13 cellular contexts compared by ENCODE assay signal in the genomic region with DNA sequence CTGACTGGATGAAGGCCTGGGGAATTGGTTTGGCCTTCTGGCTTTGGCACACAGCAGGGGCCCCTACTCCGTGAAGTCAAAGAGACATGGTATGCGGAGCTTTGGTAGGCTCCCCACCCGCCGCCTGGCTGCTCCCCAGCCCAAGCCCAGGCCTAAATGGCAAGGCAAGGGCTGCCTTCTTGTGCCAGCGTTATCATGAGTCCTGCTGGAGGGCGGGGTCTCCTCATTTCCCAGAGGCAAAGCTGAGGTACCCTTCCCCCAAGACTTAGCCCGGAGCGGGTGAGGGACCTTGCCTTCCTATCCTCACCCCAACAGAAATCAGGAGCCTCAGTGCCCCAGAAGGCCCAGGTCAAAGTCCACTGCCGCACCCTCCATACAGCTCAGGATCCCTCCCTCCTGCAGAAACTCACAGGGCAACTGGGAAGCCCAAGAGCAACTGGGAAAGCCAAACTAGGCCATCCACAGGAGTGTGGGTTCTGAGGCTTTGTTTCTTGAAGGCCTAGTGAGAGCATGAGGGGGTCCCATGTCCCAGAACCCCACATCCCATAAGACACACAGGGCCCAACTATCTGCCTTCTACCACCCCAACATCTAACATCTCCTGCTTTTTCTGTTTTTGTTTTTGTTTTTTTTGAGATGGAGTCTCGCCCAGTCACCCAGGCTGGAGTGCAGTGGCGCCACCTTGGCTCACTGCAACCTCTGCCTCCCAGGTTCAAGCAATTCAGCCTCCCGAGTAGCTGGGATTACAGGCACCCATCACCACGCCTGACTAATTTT. TPM values are rescaled to one million over a fixed set of nuclear protein-coding genes. Genes with fewer than 3 reads are reported as not detected.
A peak's percentile ranks its signal among the peaks of the same experiment; 100 is the strongest.
DNase-seq lines count a peak whose midpoint lies in the region; ATAC-seq, FAIRE-seq and TF ChIP-seq lines count a peak whose summit lies in the region.
"Had no signal": no experiment of that assay in that cellular context is flagged by ENCODE, and none has a peak within 500 bp of the region (broad histone marks: within the 10 kb centered on the region; RNA-seq: fewer than 3 reads in every experiment).

No MANE protein-coding gene starts in this region.

- TF ChIP-seq RAD21 in HepG2 (CRISPR knock-in tag; IDR thresholded peaks at IDR 0.05): no peak

- intact Hi-C loops in activated T-helper 2 cell treated with anti-CD3 and anti-CD28 coated beads, Interferon-gamma antibody, Interleukin-2, Interleukin-4, amounts not matched to agents 10 μg/mL and 5 μg/mL and 100 μg/mL, durations not matched to agents 14 hours and 24 hours and 36 hours (cut with micrococcal nuclease): no loop called here
- intact Hi-C loops in HepG2 (cut with micrococcal nuclease; ENCODE audit: unreplicated experiment): no loop called here

- H3K27me3 Mint-ChIP-seq in activated T-cell treated with anti-CD3 and anti-CD28 coated beads, Interleukin-2, amount 50 U/mL, for 72 hours (ENCODE audit: low read depth): no peaks in the 10 kb centered on the region
- H3K27me3 Mint-ChIP-seq in activated T-helper 2 cell treated with anti-CD3 and anti-CD28 coated beads, Interferon-gamma antibody, Interleukin-2, Interleukin-4, amounts not matched to agents 10 μg/mL and 5 μg/mL and 100 μg/mL, durations not matched to agents 14 hours and 24 hours and 36 hours (ENCODE audit: low read depth): no peaks in the 10 kb centered on the region

- H3K27me3 ChIP-seq in HepG2 (ENCODE audit: control insufficient read depth in 1 of 2, insufficient read depth in 2 of 2, low read length in 2 of 2) (no peaks in the 10 kb centered on the region), thoracic aorta (replicated peaks; ENCODE audit: insufficient read depth) (no peaks in the 10 kb centered on the region)

- FAIRE-seq in HepG2 (lab: Jason Lieb, UNC): no peak

- H3K27ac ChIP-seq in HepG2 (ENCODE audit: extremely low read length, insufficient read depth, low read length): peak overlapping the region; percentile 12
- peak overlapping the region; percentile 87 to 92 for H3K27ac ChIP-seq in thoracic aorta
- H3K27ac ChIP-seq: KMS-11 had no signal

- H3K4me3 ChIP-seq in HepG2 (replicated peaks in 1 of 3; ENCODE audit: insufficient read depth in 1 of 3, low read depth in 2 of 3, low read length in 3 of 3) (no peak overlapping the region), thoracic aorta (no peak overlapping the region)

- TF ChIP-seq CTCF in HepG2 (CRISPR knock-in tag; IDR thresholded peaks at IDR 0.05) (no peak), thoracic aorta (IDR thresholded peaks at IDR 0.05) (no peak)

- H3K4me1 Mint-ChIP-seq in activated T-cell treated with anti-CD3 and anti-CD28 coated beads, Interleukin-2, amount 50 U/mL, for 72 hours (ENCODE audit: low read depth): peaks cover 53% of the 10 kb centered on the region
- H3K4me1 Mint-ChIP-seq in activated T-helper 2 cell treated with anti-CD3 and anti-CD28 coated beads, Interferon-gamma antibody, Interleukin-2, Interleukin-4, amounts not matched to agents 10 μg/mL and 5 μg/mL and 100 μg/mL, durations not matched to agents 14 hours and 24 hours and 36 hours (ENCODE audit: low read depth): peaks cover 46% of the 10 kb centered on the region

- no peaks in the 10 kb centered on the region for H4K20me1 ChIP-seq in HepG2 (ENCODE audit: insufficient read depth, low read length)

- CTCF ChIA-PET in HepG2 (lab: Yijun Ruan, JAX; ENCODE audit: low intra/inter-chr PET ratio, low total read pairs): no interaction called here

- H3K9me3 ChIP-seq in HepG2 (ENCODE audit: low read length) (no peaks in the 10 kb centered on the region), thoracic aorta (no peaks in the 10 kb centered on the region)

- H3K36me3 Mint-ChIP-seq in activated T-cell treated with anti-CD3 and anti-CD28 coated beads, Interleukin-2, amount 50 U/mL, for 72 hours (ENCODE audit: insufficient read depth in 2 of 2): no peaks in the 10 kb centered on the region
- peaks cover 26% of the 10 kb centered on the region for H3K36me3 Mint-ChIP-seq in activated T-helper 2 cell treated with anti-CD3 and anti-CD28 coated beads, Interferon-gamma antibody, Interleukin-2, Interleukin-4, amounts not matched to agents 10 μg/mL and 5 μg/mL and 100 μg/mL, durations not matched to agents 14 hours and 24 hours and 36 hours (ENCODE audit: low read depth)

- no peaks in the 10 kb centered on the region for H3K79me2 ChIP-seq in HepG2 (ENCODE audit: insufficient read depth, low read length)

- H3K4me2 ChIP-seq in HepG2 (ENCODE audit: low read depth, low read length): peak overlapping the region; percentile 24; the same call in 1 of the 2 replicates
- H3K4me2 ChIP-seq: KMS-11 had no signal

- no peaks in the 10 kb centered on the region for H3K36me3 ChIP-seq in HepG2 (replicated peaks in 1 of 2; ENCODE audit: control insufficient read depth in 1 of 2, insufficient read depth in 2 of 2, low read length in 2 of 2)
- H3K36me3 ChIP-seq in thoracic aorta: no peaks in the 10 kb centered on the region

- peak overlapping the region; percentile 64 for H3K27ac Mint-ChIP-seq in activated T-cell treated with anti-CD3 and anti-CD28 coated beads, Interleukin-2, amount 50 U/mL, for 72 hours
- H3K27ac Mint-ChIP-seq in activated T-helper 2 cell treated with anti-CD3 and anti-CD28 coated beads, Interferon-gamma antibody, Interleukin-2, Interleukin-4, amounts not matched to agents 10 μg/mL and 5 μg/mL and 100 μg/mL, durations not matched to agents 14 hours and 24 hours and 36 hours: peak overlapping the region; percentile 85

- BruUV-seq in HepG2 (replicated peaks; lab: Mats Ljungman, UMichigan): no TSS peak

- no peak for TF ChIP-seq POLR2A in HepG2 (IDR thresholded peaks at IDR 0.05; ENCODE audit: insufficient read depth in 1 of 2, low read depth in 2 of 2, low read length in 2 of 2)

- no peak for DNase-seq in activated T-cell treated with anti-CD3 and anti-CD28 coated beads, Interleukin-2, amount 50 U/mL, for 72 hours
- DNase-seq in activated T-cell treated with anti-CD3 and anti-CD28 coated beads for 4 hours (no peak), HepG2 (ENCODE audit: low spot score) (no peak), thoracic aorta (ENCODE audit: low spot score) (no peak), NCI-H446 treated with DMSO at 0.1 percent for 48 hours (lab: John Stamatoyannopoulos, UW) (no peak)
- DNase-seq in activated T-helper 2 cell treated with anti-CD3 and anti-CD28 coated beads, Interferon-gamma antibody, Interleukin-2, Interleukin-4, amounts not matched to agents 10 μg/mL and 5 μg/mL and 100 μg/mL, durations not matched to agents 14 hours and 24 hours and 36 hours (ENCODE audit: low spot score): no peak
- DNase-seq: glutamatergic neuron, H7, mesendoderm had no signal

- H3K9ac ChIP-seq in HepG2 (ENCODE audit: insufficient read depth, low read depth, low read length): no peak overlapping the region
- H3K9ac ChIP-seq: KMS-11 had no signal

- no peaks in the 10 kb centered on the region for H3K9me3 Mint-ChIP-seq in activated T-cell treated with anti-CD3 and anti-CD28 coated beads, Interleukin-2, amount 50 U/mL, for 72 hours
- no peaks in the 10 kb centered on the region for H3K9me3 Mint-ChIP-seq in activated T-helper 2 cell treated with anti-CD3 and anti-CD28 coated beads, Interferon-gamma antibody, Interleukin-2, Interleukin-4, amounts not matched to agents 10 μg/mL and 5 μg/mL and 100 μg/mL, durations not matched to agents 14 hours and 24 hours and 36 hours

- H3K4me3 Mint-ChIP-seq in activated T-cell treated with anti-CD3 and anti-CD28 coated beads, Interleukin-2, amount 50 U/mL, for 72 hours: peak overlapping the region in 1 of 2 donors; percentile 31
- H3K4me3 Mint-ChIP-seq in activated T-helper 2 cell treated with anti-CD3 and anti-CD28 coated beads, Interferon-gamma antibody, Interleukin-2, Interleukin-4, amounts not matched to agents 10 μg/mL and 5 μg/mL and 100 μg/mL, durations not matched to agents 14 hours and 24 hours and 36 hours (ENCODE audit: low read depth): no peak overlapping the region

- no peak for ATAC-seq in activated T-cell treated with anti-CD3 and anti-CD28 coated beads, Interleukin-2, amount 50 U/mL, for 72 hours (replicated peaks in 1 of 2)
- no peak for ATAC-seq in HepG2
- no peak for ATAC-seq in thoracic aorta (ENCODE audit: insufficient number of reproducible peaks, low FRiP score, low read depth)
- ATAC-seq in GM19351 (IDR thresholded peaks at IDR 0.05; ENCODE audit: unreplicated experiment): no peak
- no peak for ATAC-seq in HG03045 (IDR thresholded peaks at IDR 0.05; ENCODE audit: unreplicated experiment)

- in situ Hi-C loops in HepG2 (cut with HindIII; ENCODE audit: extremely low pct_ligation_motif_present, low pct_unique_long_range_greater_than_20kb): no loop called here

- WGBS in HepG2 (ENCODE audit: low lambda C conversion rate): 82% methylated on average over 13 of the region's 13 CpGs

- peaks cover 61% of the 10 kb centered on the region for H3K4me1 ChIP-seq in HepG2 (ENCODE audit: insufficient read depth, low read length)
- peaks cover 34 to 58% of the 10 kb centered on the region in 2 donors for H3K4me1 ChIP-seq in thoracic aorta (ENCODE audit: control insufficient read depth in 1 of 2, low read depth in 2 of 2)

- no peak for TF ChIP-seq EP300 in HepG2 (IDR thresholded peaks at IDR 0.05; ENCODE audit: low read depth in 2 of 2, low read length in 2 of 2)
- TF ChIP-seq EP300 in HepG2 (CRISPR knock-in tag; IDR thresholded peaks at IDR 0.05; ENCODE audit: borderline replicate concordance): no peak

- POLR2A ChIA-PET in HepG2 (lab: Yijun Ruan, JAX): interaction anchor here (1.9 to 9.4 kb wide), 4 partner anchors 10 to 25 kb away, joined by 7 to 96 read pairs (median 36); partner anchors contain the start of gene PGAP3

- no peak overlapping the region for H2AFZ ChIP-seq in HepG2 (ENCODE audit: low read length)

RNA-seq across cellular contexts. Expression of gene PGAP3, which starts 9.3 kb away (rescaled TPM):
- 10 to 100 TPM in 1 of 2 donors, 1 to 10 TPM in 1; 8.5 to 12.8 TPM for total RNA-seq in activated T-cell treated with anti-CD3 and anti-CD28 coated beads, Interleukin-2, amount 50 U/mL, for 72 hours
- 12.9 and 14.0 TPM in 2 replicates for total RNA-seq in activated T-helper 2 cell treated with anti-CD3 and anti-CD28 coated beads, Interferon-gamma antibody, Interleukin-2, Interleukin-4, amounts not matched to agents 10 μg/mL and 5 μg/mL and 100 μg/mL, durations not matched to agents 14 hours and 24 hours and 36 hours
- total RNA-seq in HepG2 (2016; rRNA removed; fragmentation: Illumina TruSeq; extraction: Trizol) (5.1 and 11.9 TPM in 2 replicates), thoracic aorta (10 to 100 TPM; 19.9 to 27.2 TPM)
- 1.1 and 1.5 TPM in 2 replicates for total RNA-seq in HepG2 (2016; cell fraction: cytosol; rRNA removed; fragmentation: Illumina TruSeq; extraction: Trizol; ENCODE audit: low read depth)
- 3.5 and 11.4 TPM in 2 replicates for total RNA-seq in HepG2 (2016; cell fraction: insoluble cytoplasmic fraction; rRNA removed; fragmentation: Illumina TruSeq; extraction: Trizol)
- total RNA-seq in HepG2 (2016; cell fraction: membrane; rRNA removed; fragmentation: Illumina TruSeq; extraction: Trizol): 3.2 and 3.3 TPM in 2 replicates
- 11.6 and 12.8 TPM in 2 replicates for total RNA-seq in HepG2 (2016; cell fraction: nucleus; rRNA removed; fragmentation: Illumina TruSeq; extraction: Trizol)
- polyA plus RNA-seq in HepG2 (2011; rRNA removed): 14.6 and 21.2 TPM in 2 replicates
- 9.7 and 10.8 TPM in 2 replicates for polyA plus RNA-seq in HepG2 (2011; cell fraction: cytosol; rRNA removed)
- 53.0 and 67.8 TPM in 2 replicates for polyA plus RNA-seq in HepG2 (2011; cell fraction: nucleus; rRNA removed)
- polyA plus RNA-seq in HepG2 (2012): 9.1 and 10.3 TPM in 2 replicates
- polyA plus RNA-seq in HepG2 (2016; cell fraction: cytosol; fragmentation: Illumina TruSeq; extraction: Trizol; ENCODE audit: low read depth): 0.93 and 0.97 TPM in 2 replicates
- 4.1 and 5.4 TPM in 2 replicates for polyA plus RNA-seq in HepG2 (2016; cell fraction: insoluble cytoplasmic fraction; fragmentation: Illumina TruSeq; extraction: Trizol; ENCODE audit: low read depth)
- 2.1 and 2.4 TPM in 2 replicates for polyA plus RNA-seq in HepG2 (2016; cell fraction: membrane; fragmentation: Illumina TruSeq; extraction: Trizol; ENCODE audit: low read depth)
- polyA plus RNA-seq in HepG2 (2016; cell fraction: nucleus; fragmentation: Illumina TruSeq; extraction: Trizol; ENCODE audit: insufficient read depth, low read depth): 23.4 and 28.3 TPM in 2 replicates
- polyA minus RNA-seq in HepG2 (2011; rRNA and poly(A)+ RNA removed; ENCODE audit: low replicate concordance): 12.0 and 44.9 TPM in 2 replicates
- 5.6 and 8.2 TPM in 2 replicates for polyA minus RNA-seq in HepG2 (2011; cell fraction: cytosol; rRNA and poly(A)+ RNA removed)
- 8.2 and 9.7 TPM in 2 replicates for polyA minus RNA-seq in HepG2 (2011; cell fraction: nucleus; rRNA and poly(A)+ RNA removed)

RNA-seq across cellular contexts. Expression of gene PNMT, which starts 10.3 kb away (rescaled TPM):
- total RNA-seq in activated T-cell treated with anti-CD3 and anti-CD28 coated beads, Interleukin-2, amount 50 U/mL, for 72 hours: under 1 TPM; 0.41 to 0.67 TPM
- not detected in 2 replicates for total RNA-seq in activated T-helper 2 cell treated with anti-CD3 and anti-CD28 coated beads, Interferon-gamma antibody, Interleukin-2, Interleukin-4, amounts not matched to agents 10 μg/mL and 5 μg/mL and 100 μg/mL, durations not matched to agents 14 hours and 24 hours and 36 hours
- total RNA-seq in HepG2 (2016; rRNA removed; fragmentation: Illumina TruSeq; extraction: Trizol): not detected in 2 replicates
- not detected in 2 replicates for total RNA-seq in HepG2 (2016; cell fraction: cytosol; rRNA removed; fragmentation: Illumina TruSeq; extraction: Trizol; ENCODE audit: low read depth)
- total RNA-seq in HepG2 (2016; cell fraction: insoluble cytoplasmic fraction; rRNA removed; fragmentation: Illumina TruSeq; extraction: Trizol): not detected in 2 replicates
- 0.17 TPM in 1 of 2 replicates, not detected in the other for total RNA-seq in HepG2 (2016; cell fraction: membrane; rRNA removed; fragmentation: Illumina TruSeq; extraction: Trizol)
- total RNA-seq in HepG2 (2016; cell fraction: nucleus; rRNA removed; fragmentation: Illumina TruSeq; extraction: Trizol): not detected in 2 replicates
- 0.22 and 0.25 TPM in 2 replicates for polyA plus RNA-seq in HepG2 (2011; rRNA removed)
- 0.08 and 0.13 TPM in 2 replicates for polyA plus RNA-seq in HepG2 (2011; cell fraction: cytosol; rRNA removed)
- 0.56 and 0.71 TPM in 2 replicates for polyA plus RNA-seq in HepG2 (2011; cell fraction: nucleus; rRNA removed)
- 0.31 TPM in 1 of 2 replicates, not detected in the other for polyA plus RNA-seq in HepG2 (2012)
- 0.11 TPM in 1 of 2 replicates, not detected in the other for polyA plus RNA-seq in HepG2 (2016; cell fraction: cytosol; fragmentation: Illumina TruSeq; extraction: Trizol; ENCODE audit: low read depth)
- polyA plus RNA-seq in HepG2 (2016; cell fraction: insoluble cytoplasmic fraction; fragmentation: Illumina TruSeq; extraction: Trizol; ENCODE audit: low read depth): not detected in 2 replicates
- 0.15 TPM in 1 of 2 replicates, not detected in the other for polyA plus RNA-seq in HepG2 (2016; cell fraction: membrane; fragmentation: Illumina TruSeq; extraction: Trizol; ENCODE audit: low read depth)
- not detected in 2 replicates for polyA plus RNA-seq in HepG2 (2016; cell fraction: nucleus; fragmentation: Illumina TruSeq; extraction: Trizol; ENCODE audit: insufficient read depth, low read depth)
- not detected in 2 replicates for polyA minus RNA-seq in HepG2 (2011; rRNA and poly(A)+ RNA removed; ENCODE audit: low replicate concordance)
- not detected in 2 replicates for polyA minus RNA-seq in HepG2 (2011; cell fraction: cytosol; rRNA and poly(A)+ RNA removed)
- polyA minus RNA-seq in HepG2 (2011; cell fraction: nucleus; rRNA and poly(A)+ RNA removed): not detected in 2 replicates
- total RNA-seq in thoracic aorta: 10 to 100 TPM in 1 of 2 donors, 1 to 10 TPM in 1; 3.1 to 22.9 TPM
- total RNA-seq: RPMI7951 had no signal

RNA-seq across cellular contexts. Expression of gene TCAP, which starts 13.4 kb away (rescaled TPM):
- 1 to 10 TPM; 1.4 to 1.5 TPM for total RNA-seq in activated T-cell treated with anti-CD3 and anti-CD28 coated beads, Interleukin-2, amount 50 U/mL, for 72 hours
- total RNA-seq in activated T-helper 2 cell treated with anti-CD3 and anti-CD28 coated beads, Interferon-gamma antibody, Interleukin-2, Interleukin-4, amounts not matched to agents 10 μg/mL and 5 μg/mL and 100 μg/mL, durations not matched to agents 14 hours and 24 hours and 36 hours: 0.76 and 0.87 TPM in 2 replicates
- total RNA-seq in HepG2 (2016; rRNA removed; fragmentation: Illumina TruSeq; extraction: Trizol): 0.14 and 0.24 TPM in 2 replicates
- not detected in 2 replicates for total RNA-seq in HepG2 (2016; cell fraction: cytosol; rRNA removed; fragmentation: Illumina TruSeq; extraction: Trizol; ENCODE audit: low read depth)
- total RNA-seq in HepG2 (2016; cell fraction: insoluble cytoplasmic fraction; rRNA removed; fragmentation: Illumina TruSeq; extraction: Trizol): 0.26 TPM in 1 of 2 replicates, not detected in the other
- total RNA-seq in HepG2 (2016; cell fraction: membrane; rRNA removed; fragmentation: Illumina TruSeq; extraction: Trizol): 0.06 TPM in 1 of 2 replicates, not detected in the other
- total RNA-seq in HepG2 (2016; cell fraction: nucleus; rRNA removed; fragmentation: Illumina TruSeq; extraction: Trizol): 0.56 and 0.84 TPM in 2 replicates
- polyA plus RNA-seq in HepG2 (2011; rRNA removed): 0.65 and 0.84 TPM in 2 replicates
- polyA plus RNA-seq in HepG2 (2011; cell fraction: cytosol; rRNA removed): 0.15 and 0.35 TPM in 2 replicates
- polyA plus RNA-seq in HepG2 (2011; cell fraction: nucleus; rRNA removed): 6.0 and 8.8 TPM in 2 replicates
- 0.43 and 2.1 TPM in 2 replicates for polyA plus RNA-seq in HepG2 (2012)
- polyA plus RNA-seq in HepG2 (2016; cell fraction: cytosol; fragmentation: Illumina TruSeq; extraction: Trizol; ENCODE audit: low read depth): not detected in 2 replicates
- 0.19 TPM in 1 of 2 replicates, not detected in the other for polyA plus RNA-seq in HepG2 (2016; cell fraction: insoluble cytoplasmic fraction; fragmentation: Illumina TruSeq; extraction: Trizol; ENCODE audit: low read depth)
- not detected in 2 replicates for polyA plus RNA-seq in HepG2 (2016; cell fraction: membrane; fragmentation: Illumina TruSeq; extraction: Trizol; ENCODE audit: low read depth)
- polyA plus RNA-seq in HepG2 (2016; cell fraction: nucleus; fragmentation: Illumina TruSeq; extraction: Trizol; ENCODE audit: insufficient read depth, low read depth): 0.51 and 0.85 TPM in 2 replicates
- polyA minus RNA-seq in HepG2 (2011; rRNA and poly(A)+ RNA removed; ENCODE audit: low replicate concordance): 2.2 and 2.6 TPM in 2 replicates
- polyA minus RNA-seq in HepG2 (2011; cell fraction: cytosol; rRNA and poly(A)+ RNA removed): not detected in 2 replicates
- 3.0 and 4.0 TPM in 2 replicates for polyA minus RNA-seq in HepG2 (2011; cell fraction: nucleus; rRNA and poly(A)+ RNA removed)
- total RNA-seq in thoracic aorta: 10 to 100 TPM in 1 of 2 donors, 1 to 10 TPM in 1; 6.4 to 16.9 TPM

RNA-seq across cellular contexts. Expression of gene ERBB2, which starts 21.3 kb away (rescaled TPM):
- 10 to 100 TPM in 1 of 2 donors, 1 to 10 TPM in 1; 8.2 to 12.1 TPM for total RNA-seq in activated T-cell treated with anti-CD3 and anti-CD28 coated beads, Interleukin-2, amount 50 U/mL, for 72 hours
- total RNA-seq in activated T-helper 2 cell treated with anti-CD3 and anti-CD28 coated beads, Interferon-gamma antibody, Interleukin-2, Interleukin-4, amounts not matched to agents 10 μg/mL and 5 μg/mL and 100 μg/mL, durations not matched to agents 14 hours and 24 hours and 36 hours: 4.0 and 4.1 TPM in 2 replicates
- total RNA-seq in HepG2 (2016; rRNA removed; fragmentation: Illumina TruSeq; extraction: Trizol): 30.2 and 64.1 TPM in 2 replicates
- 29.4 and 32.0 TPM in 2 replicates for total RNA-seq in HepG2 (2016; cell fraction: cytosol; rRNA removed; fragmentation: Illumina TruSeq; extraction: Trizol; ENCODE audit: low read depth)
- total RNA-seq in HepG2 (2016; cell fraction: insoluble cytoplasmic fraction; rRNA removed; fragmentation: Illumina TruSeq; extraction: Trizol): 24.5 and 63.0 TPM in 2 replicates
- total RNA-seq in HepG2 (2016; cell fraction: membrane; rRNA removed; fragmentation: Illumina TruSeq; extraction: Trizol): 21.8 and 22.8 TPM in 2 replicates
- 81.6 and 99.0 TPM in 2 replicates for total RNA-seq in HepG2 (2016; cell fraction: nucleus; rRNA removed; fragmentation: Illumina TruSeq; extraction: Trizol)
- 57.7 and 77.7 TPM in 2 replicates for polyA plus RNA-seq in HepG2 (2011; rRNA removed)
- polyA plus RNA-seq in HepG2 (2011; cell fraction: cytosol; rRNA removed): 36.7 and 42.6 TPM in 2 replicates
- polyA plus RNA-seq in HepG2 (2011; cell fraction: nucleus; rRNA removed): 210 and 211 TPM in 2 replicates
- 69.2 and 69.6 TPM in 2 replicates for polyA plus RNA-seq in HepG2 (2012)
- polyA plus RNA-seq in HepG2 (2016; cell fraction: cytosol; fragmentation: Illumina TruSeq; extraction: Trizol; ENCODE audit: low read depth): 4.2 and 4.3 TPM in 2 replicates
- 25.3 and 32.1 TPM in 2 replicates for polyA plus RNA-seq in HepG2 (2016; cell fraction: insoluble cytoplasmic fraction; fragmentation: Illumina TruSeq; extraction: Trizol; ENCODE audit: low read depth)
- polyA plus RNA-seq in HepG2 (2016; cell fraction: membrane; fragmentation: Illumina TruSeq; extraction: Trizol; ENCODE audit: low read depth): 8.5 and 9.9 TPM in 2 replicates
- 149 and 153 TPM in 2 replicates for polyA plus RNA-seq in HepG2 (2016; cell fraction: nucleus; fragmentation: Illumina TruSeq; extraction: Trizol; ENCODE audit: insufficient read depth, low read depth)
- 39.8 and 292 TPM in 2 replicates for polyA minus RNA-seq in HepG2 (2011; rRNA and poly(A)+ RNA removed; ENCODE audit: low replicate concordance)
- 52.4 and 60.7 TPM in 2 replicates for polyA minus RNA-seq in HepG2 (2011; cell fraction: cytosol; rRNA and poly(A)+ RNA removed)
- 58.8 and 83.7 TPM in 2 replicates for polyA minus RNA-seq in HepG2 (2011; cell fraction: nucleus; rRNA and poly(A)+ RNA removed)
- 10 to 100 TPM; 88.1 to 94.7 TPM for total RNA-seq in thoracic aorta

RNA-seq across cellular contexts. Expression of gene STARD3, which starts 41.6 kb away (rescaled TPM):
- total RNA-seq in activated T-cell treated with anti-CD3 and anti-CD28 coated beads, Interleukin-2, amount 50 U/mL, for 72 hours: 10 to 100 TPM; 63.5 to 65.1 TPM
- 51.5 and 54.4 TPM in 2 replicates for total RNA-seq in activated T-helper 2 cell treated with anti-CD3 and anti-CD28 coated beads, Interferon-gamma antibody, Interleukin-2, Interleukin-4, amounts not matched to agents 10 μg/mL and 5 μg/mL and 100 μg/mL, durations not matched to agents 14 hours and 24 hours and 36 hours
- total RNA-seq in HepG2 (2016; rRNA removed; fragmentation: Illumina TruSeq; extraction: Trizol) (17.2 and 34.6 TPM in 2 replicates), thoracic aorta (10 to 100 TPM; 52.5 to 67.7 TPM)
- 10.9 and 18.7 TPM in 2 replicates for total RNA-seq in HepG2 (2016; cell fraction: cytosol; rRNA removed; fragmentation: Illumina TruSeq; extraction: Trizol; ENCODE audit: low read depth)
- 16.7 and 36.4 TPM in 2 replicates for total RNA-seq in HepG2 (2016; cell fraction: insoluble cytoplasmic fraction; rRNA removed; fragmentation: Illumina TruSeq; extraction: Trizol)
- 28.2 and 28.3 TPM in 2 replicates for total RNA-seq in HepG2 (2016; cell fraction: membrane; rRNA removed; fragmentation: Illumina TruSeq; extraction: Trizol)
- 38.6 and 39.3 TPM in 2 replicates for total RNA-seq in HepG2 (2016; cell fraction: nucleus; rRNA removed; fragmentation: Illumina TruSeq; extraction: Trizol)
- polyA plus RNA-seq in HepG2 (2011; rRNA removed): 100 and 114 TPM in 2 replicates
- polyA plus RNA-seq in HepG2 (2011; cell fraction: cytosol; rRNA removed): 87.6 and 94.1 TPM in 2 replicates
- 583 and 640 TPM in 2 replicates for polyA plus RNA-seq in HepG2 (2011; cell fraction: nucleus; rRNA removed)
- 57.3 and 69.8 TPM in 2 replicates for polyA plus RNA-seq in HepG2 (2012)
- polyA plus RNA-seq in HepG2 (2016; cell fraction: cytosol; fragmentation: Illumina TruSeq; extraction: Trizol; ENCODE audit: low read depth): 16.8 and 21.4 TPM in 2 replicates
- 23.0 and 23.7 TPM in 2 replicates for polyA plus RNA-seq in HepG2 (2016; cell fraction: insoluble cytoplasmic fraction; fragmentation: Illumina TruSeq; extraction: Trizol; ENCODE audit: low read depth)
- 28.2 and 28.4 TPM in 2 replicates for polyA plus RNA-seq in HepG2 (2016; cell fraction: membrane; fragmentation: Illumina TruSeq; extraction: Trizol; ENCODE audit: low read depth)
- polyA plus RNA-seq in HepG2 (2016; cell fraction: nucleus; fragmentation: Illumina TruSeq; extraction: Trizol; ENCODE audit: insufficient read depth, low read depth): 96.9 and 102 TPM in 2 replicates
- 98.5 and 179 TPM in 2 replicates for polyA minus RNA-seq in HepG2 (2011; rRNA and poly(A)+ RNA removed; ENCODE audit: low replicate concordance)
- 38.4 and 57.6 TPM in 2 replicates for polyA minus RNA-seq in HepG2 (2011; cell fraction: cytosol; rRNA and poly(A)+ RNA removed)
- polyA minus RNA-seq in HepG2 (2011; cell fraction: nucleus; rRNA and poly(A)+ RNA removed): 71.6 and 80.1 TPM in 2 replicates
